ENCODE assay signal across 8 cellular contexts in the genomic region with DNA sequence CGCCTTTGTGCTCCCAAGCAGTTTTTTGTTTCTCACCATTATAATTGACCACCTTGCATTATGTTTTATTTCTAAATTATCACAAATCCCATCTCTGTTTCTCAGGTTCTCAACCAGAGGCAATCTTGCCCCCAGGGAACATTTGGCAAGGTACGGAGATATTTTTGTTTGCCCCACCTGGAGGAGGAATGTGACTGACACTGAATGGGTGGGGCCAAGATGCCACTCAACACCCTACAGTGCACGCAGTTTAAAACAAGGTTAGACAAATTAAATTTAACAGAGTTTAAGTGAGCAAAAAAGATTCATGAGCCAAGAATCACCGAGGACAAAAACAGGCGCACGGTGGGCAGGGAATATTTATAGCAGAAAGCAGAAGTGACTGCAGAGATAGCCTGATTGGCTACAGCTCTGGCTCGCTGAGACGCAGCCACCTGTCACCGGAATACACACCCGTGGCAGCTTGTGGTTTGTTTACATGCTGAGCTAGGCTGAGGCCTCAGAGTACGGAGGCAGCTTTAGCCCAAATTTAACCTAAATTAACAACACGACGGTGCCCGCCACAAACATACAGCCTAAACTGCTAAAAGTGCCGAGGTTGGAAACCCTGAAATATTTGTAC.
DNase-seq lines count a peak whose midpoint lies in the region; ATAC-seq and TF ChIP-seq lines count a peak whose summit lies in the region.

No MANE protein-coding gene starts in this region.

- peak overlapping the region in 5 of 10 experiments; percentile 2 to 22 (median 13); a peak in 5 of 20 replicates for H3K4me3 ChIP-seq in BLaER1 treated with 17β-estradiol and CSF1 and Interleukin-3, amounts not matched to agents 10 nM and 100 nM
- no peak overlapping the region for H3K4me3 ChIP-seq in A673 (ENCODE audit: low read depth, low read length, poor library complexity, severe bottlenecking)

- POLR2A ChIA-PET in A673 (lab: Charles Lee; ENCODE audit: low non-redundant PET) = no interaction called here

- peak overlapping the region in 2 of 11 experiments; percentile 15 to 17; a peak in 2 of 22 replicates for H3K27ac ChIP-seq in BLaER1 treated with 17β-estradiol and CSF1 and Interleukin-3, amounts not matched to agents 10 nM and 100 nM
- no peak overlapping the region for H3K27ac ChIP-seq in A673 (ENCODE audit: low read depth, low read length, poor library complexity, severe bottlenecking)

- peak overlapping the region; percentile 60 to 81 (median 71) for H3K4me2 ChIP-seq in BLaER1 treated with 17β-estradiol and CSF1 and Interleukin-3, amounts not matched to agents 10 nM and 100 nM

- H3K9ac ChIP-seq in BLaER1 treated with 17β-estradiol and CSF1 and Interleukin-3, amounts not matched to agents 10 nM and 100 nM = peak overlapping the region in 4 of 11 experiments; percentile 4 to 45 (median 8); a peak in 5 of 22 replicates

- peak; percentile 35 for DNase-seq in GM19240 (ENCODE audit: insufficient read length, low spot score)
- DNase-seq in NCI-H82 treated with DMSO at 0.1 percent for 48 hours (lab: John Stamatoyannopoulos, UW; ENCODE audit: unreplicated experiment) = peak; percentile 8
- DNase-seq in activated T-helper 1 cell treated with anti-CD3 and anti-CD28 coated beads, Interleukin-2, amount 50 U/mL, for 16 hours (ENCODE audit: low read depth in 1 of 2, low spot score in 1 of 2) = peak; percentile 26 to 44
- DNase-seq in progenitor cell of endocrine pancreas (ENCODE audit: low spot score, unreplicated experiment) = no peak
- DNase-seq in A673 (ENCODE audit: low spot score) = no peak
- no peak for DNase-seq in AG08396 (ENCODE audit: low spot score)

- H3K27ac Mint-ChIP-seq in progenitor cell of endocrine pancreas = peak overlapping the region; percentile 69

- peaks cover 11% of the 10 kb centered on the region for H3K27me3 Mint-ChIP-seq in progenitor cell of endocrine pancreas

- CTCF ChIA-PET in A673 (lab: Charles Lee) = no interaction called here

- H3K4me1 ChIP-seq in BLaER1 treated with 17β-estradiol and CSF1 and Interleukin-3, amounts not matched to agents 10 nM and 100 nM = peaks cover 16 to 73% (median 56%) of the 10 kb centered on the region in 10 experiments
- no peaks in the 10 kb centered on the region for H3K4me1 ChIP-seq in A673 (ENCODE audit: insufficient read depth, low read length, poor library complexity, severe bottlenecking)

- no peaks in the 10 kb centered on the region for H3K9me3 ChIP-seq in BLaER1 treated with 17β-estradiol and CSF1 and Interleukin-3, amounts not matched to agents 10 nM and 100 nM (replicated peaks in 1 of 11)
- H3K9me3 ChIP-seq in A673 (ENCODE audit: low read depth, low read length, poor library complexity, severe bottlenecking) = no peaks in the 10 kb centered on the region

- TF ChIP-seq CTCF in progenitor cell of endocrine pancreas (IDR thresholded peaks at IDR 0.05; ENCODE audit: unreplicated experiment) (no peak), A673 (conservative IDR thresholded peaks at IDR 0.05; ENCODE audit: low read depth, low read length) (no peak)

- no peaks in the 10 kb centered on the region for H3K9me3 Mint-ChIP-seq in progenitor cell of endocrine pancreas (ENCODE audit: low read depth)

- peak; percentile 97 for ATAC-seq in HG03139 (IDR thresholded peaks at IDR 0.05; ENCODE audit: unreplicated experiment)

- no TSS peak for BruUV-seq in A673 (replicated peaks; lab: Mats Ljungman, UMichigan)

- intact Hi-C loops in A673 (cut with micrococcal nuclease; ENCODE audit: unreplicated experiment) = no loop called here

- H3K36me3 ChIP-seq in BLaER1 treated with 17β-estradiol and CSF1 and Interleukin-3, amounts not matched to agents 10 nM and 100 nM = no peaks in the 10 kb centered on the region
- no peaks in the 10 kb centered on the region for H3K36me3 ChIP-seq in A673 (ENCODE audit: insufficient read depth, low read length, poor library complexity, severe bottlenecking)

- no peak overlapping the region for H3K4me3 Mint-ChIP-seq in progenitor cell of endocrine pancreas (ENCODE audit: low read depth)

- H3K4me1 Mint-ChIP-seq in progenitor cell of endocrine pancreas (ENCODE audit: low read depth) = peaks cover 9% of the 10 kb centered on the region

- H4K20me1 ChIP-seq in BLaER1 treated with 17β-estradiol and CSF1 and Interleukin-3, amounts not matched to agents 10 nM and 100 nM = no peaks in the 10 kb centered on the region

- no peaks in the 10 kb centered on the region for H3K27me3 ChIP-seq in BLaER1 treated with 17β-estradiol and CSF1 and Interleukin-3, amounts not matched to agents 10 nM and 100 nM
- H3K27me3 ChIP-seq in A673 (replicated peaks; ENCODE audit: insufficient read depth, low read depth, low read length, poor library complexity) = no peaks in the 10 kb centered on the region

- no peaks in the 10 kb centered on the region for H3K36me3 Mint-ChIP-seq in progenitor cell of endocrine pancreas (ENCODE audit: insufficient read depth)

Comparison
In these comparisons a context has a peak if more than half of its experiments do, and no peak if none do; other contexts are left out.
1. DNase-seq: peak in GM19240 (single experiment), NCI-H82 treated with DMSO at 0.1 percent for 48 hours (single experiment) and activated T-helper 1 cell treated with anti-CD3 and anti-CD28 coated beads, Interleukin-2, amount 50 U/mL, for 16 hours (2 of 2); none in progenitor cell of endocrine pancreas (single experiment), A673 (single experiment) and AG08396 (single experiment).